ENCODE assay signal across 1 cellular context in the genomic region with DNA sequence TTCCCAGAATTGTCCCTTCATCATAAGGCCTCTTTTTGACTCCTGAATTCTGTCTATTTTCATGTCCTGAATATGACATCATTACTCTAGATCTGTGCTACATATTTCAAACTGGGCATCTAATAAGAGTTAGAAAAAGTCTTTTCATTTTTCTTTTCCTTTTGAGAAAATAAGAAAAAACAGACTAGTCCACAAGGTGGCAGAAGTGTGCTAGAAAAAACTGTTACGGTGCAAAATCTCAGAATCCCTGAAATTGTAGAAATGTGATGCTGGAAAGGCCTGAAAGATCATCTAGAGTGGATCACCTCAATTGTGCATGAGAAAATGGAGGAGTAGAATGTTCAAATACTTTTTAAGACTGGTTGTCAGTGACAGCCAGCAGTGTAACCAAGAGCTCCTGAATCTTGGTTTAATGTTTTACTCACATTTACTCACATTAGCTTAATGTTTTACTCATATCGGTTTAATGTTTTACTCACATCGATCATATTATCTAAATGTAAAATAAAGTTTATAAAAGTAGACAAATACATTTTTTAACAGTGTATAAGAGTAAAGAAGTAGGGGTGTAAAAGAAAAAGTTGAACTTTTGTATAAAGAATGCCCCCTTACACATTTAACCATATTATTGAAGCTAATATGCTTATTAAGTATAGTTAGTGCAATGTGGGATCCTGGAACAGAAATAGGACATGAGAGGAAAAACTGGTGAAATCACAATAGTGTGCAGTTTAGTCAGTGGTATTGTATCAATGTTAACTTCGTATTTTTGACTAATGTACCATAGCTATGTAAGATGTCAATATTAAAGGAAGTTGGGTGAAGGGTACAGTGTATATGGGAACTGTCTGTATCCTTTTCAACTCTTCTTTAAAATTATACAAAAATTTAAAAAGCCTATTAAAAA.
TF ChIP-seq lines count a peak whose summit lies in the region.

No MANE protein-coding gene starts in this region.

TF ChIP-seq in K562, 482 proteins besides CTCF, POLR2A, EP300 and RAD21:
- TF ChIP-seq PYGO2 (tag; IDR thresholded peaks at IDR 0.05) (no peak), TCF7 (IDR thresholded peaks at IDR 0.05; ENCODE audit: borderline replicate concordance) (no peak), MYBL2 (IDR thresholded peaks at IDR 0.05; ENCODE audit: low read depth) (no peak), MYBL2 (CRISPR knock-in tag; IDR thresholded peaks at IDR 0.05; ENCODE audit: borderline replicate concordance) (no peak), ZNF318 (IDR thresholded peaks at IDR 0.05; ENCODE audit: borderline replicate concordance in 1 of 2, low read depth in 1 of 2) (no peak), ZNF263 (CRISPR knock-in tag; IDR thresholded peaks at IDR 0.05; ENCODE audit: borderline replicate concordance) (no peak), JUND (IDR thresholded peaks at IDR 0.05; ENCODE audit: borderline replicate concordance, low read depth, low read length) (no peak), JUND (tag; IDR thresholded peaks at IDR 0.05; ENCODE audit: borderline replicate concordance, low read depth, low read length) (no peak), PHB2 (IDR thresholded peaks at IDR 0.05; ENCODE audit: low read depth) (no peak), ZBTB2 (IDR thresholded peaks at IDR 0.05) (no peak), CBFA2T3 (IDR thresholded peaks at IDR 0.05) (no peak), PML (IDR thresholded peaks at IDR 0.05; ENCODE audit: low read length) (no peak), ZNF165 (CRISPR knock-in tag; IDR thresholded peaks at IDR 0.05; ENCODE audit: borderline replicate concordance) (no peak), ZNF316 (IDR thresholded peaks at IDR 0.05) (no peak), FUS (optimal IDR thresholded peaks at IDR 0.05; ENCODE audit: low read depth, low read length) (no peak)
- TF ChIP-seq, protein P1, sequence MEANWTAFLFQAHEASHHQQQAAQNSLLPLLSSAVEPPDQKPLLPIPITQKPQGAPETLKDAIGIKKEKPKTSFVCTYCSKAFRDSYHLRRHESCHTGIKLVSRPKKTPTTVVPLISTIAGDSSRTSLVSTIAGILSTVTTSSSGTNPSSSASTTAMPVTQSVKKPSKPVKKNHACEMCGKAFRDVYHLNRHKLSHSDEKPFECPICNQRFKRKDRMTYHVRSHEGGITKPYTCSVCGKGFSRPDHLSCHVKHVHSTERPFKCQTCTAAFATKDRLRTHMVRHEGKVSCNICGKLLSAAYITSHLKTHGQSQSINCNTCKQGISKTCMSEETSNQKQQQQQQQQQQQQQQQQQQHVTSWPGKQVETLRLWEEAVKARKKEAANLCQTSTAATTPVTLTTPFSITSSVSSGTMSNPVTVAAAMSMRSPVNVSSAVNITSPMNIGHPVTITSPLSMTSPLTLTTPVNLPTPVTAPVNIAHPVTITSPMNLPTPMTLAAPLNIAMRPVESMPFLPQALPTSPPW (CRISPR knock-in tag; IDR thresholded peaks at IDR 0.05), result no peak
- TF ChIP-seq, protein P2, sequence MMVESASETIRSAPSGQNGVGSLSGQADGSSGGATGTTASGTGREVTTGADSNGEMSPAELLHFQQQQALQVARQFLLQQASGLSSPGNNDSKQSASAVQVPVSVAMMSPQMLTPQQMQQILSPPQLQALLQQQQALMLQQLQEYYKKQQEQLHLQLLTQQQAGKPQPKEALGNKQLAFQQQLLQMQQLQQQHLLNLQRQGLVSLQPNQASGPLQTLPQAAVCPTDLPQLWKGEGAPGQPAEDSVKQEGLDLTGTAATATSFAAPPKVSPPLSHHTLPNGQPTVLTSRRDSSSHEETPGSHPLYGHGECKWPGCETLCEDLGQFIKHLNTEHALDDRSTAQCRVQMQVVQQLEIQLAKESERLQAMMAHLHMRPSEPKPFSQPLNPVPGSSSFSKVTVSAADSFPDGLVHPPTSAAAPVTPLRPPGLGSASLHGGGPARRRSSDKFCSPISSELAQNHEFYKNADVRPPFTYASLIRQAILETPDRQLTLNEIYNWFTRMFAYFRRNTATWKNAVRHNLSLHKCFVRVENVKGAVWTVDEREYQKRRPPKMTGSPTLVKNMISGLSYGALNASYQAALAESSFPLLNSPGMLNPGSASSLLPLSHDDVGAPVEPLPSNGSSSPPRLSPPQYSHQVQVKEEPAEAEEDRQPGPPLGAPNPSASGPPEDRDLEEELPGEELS (CRISPR knock-in tag; IDR thresholded peaks at IDR 0.05; ENCODE audit: borderline replicate concordance), result no peak
